5 cellular contexts compared by ENCODE assay signal in the genomic region with DNA sequence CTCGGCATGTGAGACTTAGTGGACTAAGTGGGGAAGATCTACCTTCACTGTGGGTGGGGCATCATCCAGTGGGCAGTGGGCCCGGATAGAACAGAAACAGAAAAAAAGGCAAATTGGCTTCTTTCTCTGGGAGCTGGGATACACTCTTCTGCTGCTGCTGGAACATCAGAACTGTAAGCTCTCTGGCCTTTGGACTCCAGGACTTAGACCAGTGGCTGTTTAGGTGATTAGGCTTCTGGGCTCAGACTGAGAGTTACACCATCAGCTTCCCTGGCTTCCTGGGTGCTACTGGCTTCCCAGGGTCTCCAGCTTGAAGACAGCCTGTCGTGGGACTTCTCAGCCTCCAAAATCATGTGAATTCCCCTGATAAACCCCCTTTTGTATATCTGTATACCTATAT.
"Had no signal": no experiment of that assay in that cellular context is flagged by ENCODE, and none has a peak within 500 bp of the region (broad histone marks: within the 10 kb centered on the region; RNA-seq: fewer than 3 reads in every experiment).

No MANE protein-coding gene starts in this region.

- H3K27ac Mint-ChIP-seq: GM23338, H9 had no signal

- DNase-seq: H9, HCEC 1CT, KBM-7 had no signal

- H3K4me3 ChIP-seq: GM23338 had no signal

- H3K4me1 Mint-ChIP-seq: GM23338, H9, IgD-negative memory B cell had no signal

- H3K36me3 Mint-ChIP-seq: IgD-negative memory B cell had no signal

- ATAC-seq: GM23338 had no signal

- H3K4me3 Mint-ChIP-seq: GM23338, H9, IgD-negative memory B cell had no signal
